16 cellular contexts compared by ENCODE assay signal in the genomic region with DNA sequence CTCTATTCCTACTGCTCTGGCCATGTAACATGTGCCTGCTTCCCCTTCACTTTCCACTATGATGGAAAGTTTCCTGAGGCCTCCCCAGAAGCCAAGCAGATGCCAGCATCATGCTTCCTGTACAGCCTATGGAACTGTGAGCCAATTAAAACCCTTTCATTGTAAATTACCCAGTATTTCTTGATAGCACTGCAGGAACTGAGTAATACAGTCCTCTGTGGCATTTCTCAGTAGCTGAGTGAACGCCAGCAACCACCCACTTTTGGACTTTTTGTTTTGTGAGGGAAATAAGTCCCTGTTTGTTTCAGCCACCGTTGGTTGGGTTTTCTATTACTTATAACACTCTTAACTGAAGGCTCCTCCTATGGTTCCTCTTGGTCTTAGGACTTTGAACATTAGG.
A peak's percentile ranks its signal among the peaks of the same experiment; 100 is the strongest.
DNase-seq lines count a peak whose midpoint lies in the region; ATAC-seq lines count a peak whose summit lies in the region.
"Had no signal": no experiment of that assay in that cellular context is flagged by ENCODE, and none has a peak within 500 bp of the region (broad histone marks: within the 10 kb centered on the region; RNA-seq: fewer than 3 reads in every experiment).

No MANE protein-coding gene starts in this region.

- DNase-seq in activated CD4-positive, CD25-positive, alpha-beta regulatory T cell treated with anti-CD3 and anti-CD28 coated beads, Interleukin-2, amount 50 U/mL, for 72 hours = no peak
- no peak for DNase-seq in activated naive CD4-positive, alpha-beta T cell treated with anti-CD3 and anti-CD28 coated beads, Interleukin-2, amount 50 U/mL, for 16 hours
- DNase-seq in activated T-helper 2 cell treated with anti-CD3 and anti-CD28 coated beads, Interferon-gamma antibody, Interleukin-2, Interleukin-4, amounts not matched to agents 10 μg/mL and 5 μg/mL and 100 μg/mL, durations not matched to agents 14 hours and 24 hours and 36 hours (ENCODE audit: low spot score) = no peak
- peak in 1 of 2 donors; percentile 70 for DNase-seq in stimulated activated effector memory CD8-positive, alpha-beta T cell treated with anti-CD3 and anti-CD28 coated beads, Interleukin-12 subunit alpha, Interleukin-12 subunit beta, amount 100 ng/mL, for 72 hours (ENCODE audit: low spot score in 2 of 2)
- DNase-seq in SHP77 (lab: John Stamatoyannopoulos, UW) (no peak), NCI-H345 (lab: John Stamatoyannopoulos, UW) (no peak)
- DNase-seq: CD8-positive, alpha-beta memory T cell; GF-D8; NCI-H1417; NCI-H1930; NCI-H2171; NCI-H774 had no signal

- no peaks in the 10 kb centered on the region for H3K27me3 Mint-ChIP-seq in activated naive CD4-positive, alpha-beta T cell treated with anti-CD3 and anti-CD28 coated beads, Interleukin-2, amount 50 U/mL, for 24 hours
- no peaks in the 10 kb centered on the region for H3K27me3 Mint-ChIP-seq in activated T-helper 2 cell treated with anti-CD3 and anti-CD28 coated beads, Interferon-gamma antibody, Interleukin-2, Interleukin-4, amounts not matched to agents 10 μg/mL and 5 μg/mL and 100 μg/mL, durations not matched to agents 14 hours and 24 hours and 36 hours (ENCODE audit: low read depth)
- H3K27me3 Mint-ChIP-seq: IgD-negative memory B cell had no signal

- H3K4me3 Mint-ChIP-seq in activated naive CD4-positive, alpha-beta T cell treated with anti-CD3 and anti-CD28 coated beads, Interleukin-2, amount 50 U/mL, for 24 hours = peak overlapping the region; percentile 33
- no peak overlapping the region for H3K4me3 Mint-ChIP-seq in activated T-helper 2 cell treated with anti-CD3 and anti-CD28 coated beads, Interferon-gamma antibody, Interleukin-2, Interleukin-4, amounts not matched to agents 10 μg/mL and 5 μg/mL and 100 μg/mL, durations not matched to agents 14 hours and 24 hours and 36 hours (ENCODE audit: low read depth)
- peak overlapping the region; percentile 13 for H3K4me3 Mint-ChIP-seq in stimulated activated effector memory CD8-positive, alpha-beta T cell treated with anti-CD3 and anti-CD28 coated beads, Interleukin-12 subunit alpha, Interleukin-12 subunit beta, amount 100 ng/mL, for 72 hours
- H3K4me3 Mint-ChIP-seq: CD8-positive, alpha-beta memory T cell; GM23338; IgD-negative memory B cell had no signal

- H3K4me1 Mint-ChIP-seq in activated naive CD4-positive, alpha-beta T cell treated with anti-CD3 and anti-CD28 coated beads, Interleukin-2, amount 50 U/mL, for 24 hours = no peaks in the 10 kb centered on the region
- peaks cover 38% of the 10 kb centered on the region for H3K4me1 Mint-ChIP-seq in activated T-helper 2 cell treated with anti-CD3 and anti-CD28 coated beads, Interferon-gamma antibody, Interleukin-2, Interleukin-4, amounts not matched to agents 10 μg/mL and 5 μg/mL and 100 μg/mL, durations not matched to agents 14 hours and 24 hours and 36 hours (ENCODE audit: low read depth)
- peaks cover 36% of the 10 kb centered on the region for H3K4me1 Mint-ChIP-seq in stimulated activated effector memory CD8-positive, alpha-beta T cell treated with anti-CD3 and anti-CD28 coated beads, Interleukin-12 subunit alpha, Interleukin-12 subunit beta, amount 100 ng/mL, for 72 hours

- ATAC-seq in activated CD4-positive, CD25-positive, alpha-beta regulatory T cell treated with anti-CD3 and anti-CD28 coated beads, Interleukin-2, amount 50 U/mL, for 24 hours = peak; percentile 38 to 53
- ATAC-seq in stimulated activated effector memory CD8-positive, alpha-beta T cell treated with anti-CD3 and anti-CD28 coated beads, Interleukin-12 subunit alpha, Interleukin-12 subunit beta, amount 100 ng/mL, for 72 hours = peak; percentile 97
- ATAC-seq: GM23338 had no signal

- intact Hi-C loops in activated T-helper 2 cell treated with anti-CD3 and anti-CD28 coated beads, Interferon-gamma antibody, Interleukin-2, Interleukin-4, amounts not matched to agents 10 μg/mL and 5 μg/mL and 100 μg/mL, durations not matched to agents 14 hours and 24 hours and 36 hours (cut with micrococcal nuclease) = loop anchor here (1.0 to 2.0 kb wide), 3 partner anchors 24 to 51 kb away; no protein-coding TSS in a partner anchor

- peaks cover 32% of the 10 kb centered on the region for H3K36me3 Mint-ChIP-seq in activated naive CD4-positive, alpha-beta T cell treated with anti-CD3 and anti-CD28 coated beads, Interleukin-2, amount 50 U/mL, for 24 hours
- peaks cover 82% of the 10 kb centered on the region for H3K36me3 Mint-ChIP-seq in activated T-helper 2 cell treated with anti-CD3 and anti-CD28 coated beads, Interferon-gamma antibody, Interleukin-2, Interleukin-4, amounts not matched to agents 10 μg/mL and 5 μg/mL and 100 μg/mL, durations not matched to agents 14 hours and 24 hours and 36 hours (ENCODE audit: low read depth)
- peaks cover 28% of the 10 kb centered on the region for H3K36me3 Mint-ChIP-seq in stimulated activated effector memory CD8-positive, alpha-beta T cell treated with anti-CD3 and anti-CD28 coated beads, Interleukin-12 subunit alpha, Interleukin-12 subunit beta, amount 100 ng/mL, for 72 hours

- H3K9me3 Mint-ChIP-seq in activated naive CD4-positive, alpha-beta T cell treated with anti-CD3 and anti-CD28 coated beads, Interleukin-2, amount 50 U/mL, for 24 hours = peaks cover 5% of the 10 kb centered on the region
- peaks cover 42% of the 10 kb centered on the region for H3K9me3 Mint-ChIP-seq in activated T-helper 2 cell treated with anti-CD3 and anti-CD28 coated beads, Interferon-gamma antibody, Interleukin-2, Interleukin-4, amounts not matched to agents 10 μg/mL and 5 μg/mL and 100 μg/mL, durations not matched to agents 14 hours and 24 hours and 36 hours
- peaks cover 11% of the 10 kb centered on the region for H3K9me3 Mint-ChIP-seq in stimulated activated effector memory CD8-positive, alpha-beta T cell treated with anti-CD3 and anti-CD28 coated beads, Interleukin-12 subunit alpha, Interleukin-12 subunit beta, amount 100 ng/mL, for 72 hours
- H3K9me3 Mint-ChIP-seq: CD8-positive, alpha-beta memory T cell had no signal

- no peak overlapping the region for H3K27ac Mint-ChIP-seq in activated naive CD4-positive, alpha-beta T cell treated with anti-CD3 and anti-CD28 coated beads, Interleukin-2, amount 50 U/mL, for 24 hours
- H3K27ac Mint-ChIP-seq in activated T-helper 2 cell treated with anti-CD3 and anti-CD28 coated beads, Interferon-gamma antibody, Interleukin-2, Interleukin-4, amounts not matched to agents 10 μg/mL and 5 μg/mL and 100 μg/mL, durations not matched to agents 14 hours and 24 hours and 36 hours = peak overlapping the region; percentile 95
- peak overlapping the region; percentile 94 for H3K27ac Mint-ChIP-seq in stimulated activated effector memory CD8-positive, alpha-beta T cell treated with anti-CD3 and anti-CD28 coated beads, Interleukin-12 subunit alpha, Interleukin-12 subunit beta, amount 100 ng/mL, for 72 hours
- H3K27ac Mint-ChIP-seq: GM23338, IgD-negative memory B cell had no signal
